Comparison of ENCODE assay signal across 8 cellular contexts in genomic region chr12:68746572-68747180, GRCh38. TPM values are rescaled to one million over a fixed set of nuclear protein-coding genes. Genes with fewer than 3 reads are reported as not detected.
A peak's percentile ranks its signal among the peaks of the same experiment; 100 is the strongest.
DNase-seq lines count a peak whose midpoint lies in the region; ATAC-seq and TF ChIP-seq lines count a peak whose summit lies in the region.

No MANE protein-coding gene starts in this region.

- ATAC-seq in GM18870 (IDR thresholded peaks at IDR 0.05; ENCODE audit: unreplicated experiment) (peak; percentile 42), HG03103 (IDR thresholded peaks at IDR 0.05; ENCODE audit: low read depth, unreplicated experiment) (peak; percentile 27), esophagus mucosa (peak; percentile 49), mucosa of descending colon (peak; percentile 70)
- ATAC-seq in stimulated activated naive CD8-positive, alpha-beta T cell treated with anti-CD3 and anti-CD28 coated beads, Interleukin-15, amount 100 ng/mL, for 72 hours: peak; percentile 70

- no peaks in the 10 kb centered on the region for H3K9me3 ChIP-seq in mucosa of descending colon

- intact Hi-C loops in mucosa of descending colon (cut with DNase I, micrococcal nuclease): no loop called here

- peak overlapping the region; percentile 87 to 90 for H3K27ac Mint-ChIP-seq in stimulated activated naive CD8-positive, alpha-beta T cell treated with anti-CD3 and anti-CD28 coated beads, Interleukin-15, amount 100 ng/mL, for 72 hours

- peaks cover 12% of the 10 kb centered on the region for H3K4me1 ChIP-seq in mucosa of descending colon (ENCODE audit: low read depth)

- H3K36me3 ChIP-seq in mucosa of descending colon (ENCODE audit: low read depth): no peaks in the 10 kb centered on the region

- peak overlapping the region; percentile 89 for H3K4me3 ChIP-seq in AG09309 (ENCODE audit: control insufficient read depth, low read depth, low read length)
- peak overlapping the region; percentile 54 for H3K4me3 ChIP-seq in mucosa of descending colon

- H3K4me1 Mint-ChIP-seq in stimulated activated naive CD8-positive, alpha-beta T cell treated with anti-CD3 and anti-CD28 coated beads, Interleukin-15, amount 100 ng/mL, for 72 hours: peaks cover 31% of the 10 kb centered on the region

- peak; percentile 23 for DNase-seq in AG09309 (ENCODE audit: low read depth)
- peak; percentile 3 for DNase-seq in NCI-H524 treated with DMSO at 0.1 percent for 48 hours (lab: John Stamatoyannopoulos, UW)
- peak; percentile 2 for DNase-seq in activated T-cell treated with anti-CD3 and anti-CD28 coated beads for 4 hours
- DNase-seq in mucosa of descending colon: peak; percentile 68 to 75 (median 70)
- DNase-seq in stimulated activated naive CD8-positive, alpha-beta T cell treated with anti-CD3 and anti-CD28 coated beads, Interleukin-15, amount 100 ng/mL, for 72 hours: peak; percentile 44 to 50

- H3K4me3 Mint-ChIP-seq in stimulated activated naive CD8-positive, alpha-beta T cell treated with anti-CD3 and anti-CD28 coated beads, Interleukin-15, amount 100 ng/mL, for 72 hours: peak overlapping the region; percentile 87 to 98

- TF ChIP-seq CTCF in AG09309 (IDR thresholded peaks at IDR 0.05; ENCODE audit: control insufficient read depth, insufficient read depth, low read depth, low read length, missing control alignments) (no peak), mucosa of descending colon (IDR thresholded peaks at IDR 0.05) (no peak)

- H3K9me3 Mint-ChIP-seq in stimulated activated naive CD8-positive, alpha-beta T cell treated with anti-CD3 and anti-CD28 coated beads, Interleukin-15, amount 100 ng/mL, for 72 hours: no peaks in the 10 kb centered on the region

- H3K27me3 Mint-ChIP-seq in stimulated activated naive CD8-positive, alpha-beta T cell treated with anti-CD3 and anti-CD28 coated beads, Interleukin-15, amount 100 ng/mL, for 72 hours: no peaks in the 10 kb centered on the region

RNA-seq across cellular contexts. Expression of gene SLC35E3, which starts 0.7 kb away (rescaled TPM):
- total RNA-seq in esophagus mucosa: 10.7 TPM
- 1 to 10 TPM; 5.9 to 8.4 (median 6.5) TPM for total RNA-seq in mucosa of descending colon

RNA-seq across cellular contexts. Expression of gene NUP107, which starts 59.9 kb away (rescaled TPM):
- total RNA-seq in esophagus mucosa: 27.0 TPM
- total RNA-seq in mucosa of descending colon: 10 to 100 TPM; 27.7 to 39.6 (median 32.3) TPM

Comparison
In these comparisons a context has a peak if more than half of its experiments do, and no peak if none do; other contexts are left out.
1. Peak in every context shown above with its lines: DNase-seq, ATAC-seq and H3K4me3 ChIP-seq.
2. DNase-seq: peak in every context shown above with its lines; median percentile 70 in mucosa of descending colon; 47 in stimulated activated naive CD8-positive, alpha-beta T cell treated with anti-CD3 and anti-CD28 coated beads, Interleukin-15, amount 100 ng/mL, for 72 hours; 23 in AG09309; 3 in NCI-H524 treated with DMSO at 0.1 percent for 48 hours; 2 in activated T-cell treated with anti-CD3 and anti-CD28 coated beads for 4 hours.